In genomic region chr4:6703786-6704185, GRCh38 we compare ENCODE assay signal across 1 cellular context.
TF ChIP-seq lines count a peak whose summit lies in the region.

No MANE protein-coding gene starts in this region.

TF ChIP-seq in endothelial cell of umbilical vein, 7 proteins besides CTCF, POLR2A, EP300 and RAD21 (continued from another document):
- TF ChIP-seq FOS (IDR thresholded peaks at IDR 0.05; ENCODE audit: borderline replicate concordance, insufficient read depth, low read length) (no peak), GATA2 (IDR thresholded peaks at IDR 0.05; ENCODE audit: insufficient read depth, insufficient read length, low read depth, low read length) (no peak), JUN (IDR thresholded peaks at IDR 0.05; ENCODE audit: borderline replicate concordance, insufficient read depth, insufficient read length, low read depth) (no peak), POLR2AphosphoS5 (IDR thresholded peaks at IDR 0.05; ENCODE audit: insufficient read depth, low read depth, low read length) (no peak), MYC (IDR thresholded peaks at IDR 0.05; ENCODE audit: low read depth, low read length) (no peak), MAX (IDR thresholded peaks at IDR 0.05; ENCODE audit: insufficient read depth, insufficient read length) (no peak)
TF ChIP-seq in endothelial cell of umbilical vein: peak in this region for 0.
